In genomic region chr16:53502331-53503269, GRCh38 we compare ENCODE assay signal across 8 cellular contexts. TPM values are rescaled to one million over a fixed set of nuclear protein-coding genes. Genes with fewer than 3 reads are reported as not detected.
DNase-seq lines count a peak whose midpoint lies in the region; ATAC-seq, FAIRE-seq and TF ChIP-seq lines count a peak whose summit lies in the region.

TSS of gene AKTIP (minus strand) at chr16:53503209. CDS start at chr16:53500259, 2,950 bp downstream.

- no TSS peak for BruUV-seq in endothelial cell of umbilical vein (replicated peaks; lab: Mats Ljungman, UMichigan)

- dilution Hi-C loops in endothelial cell of umbilical vein (cut with MboI; ENCODE audit: extremely low pct_ligation_motif_present, low sequenced_read_pairs) = no loop called here

- H3K27me3 Mint-ChIP-seq in mesothelial cell of epicardium (ENCODE audit: low read depth) = no peaks in the 10 kb centered on the region

- TF ChIP-seq POLR2A in H54 (IDR thresholded peaks at IDR 0.05; ENCODE audit: low read depth, low read length) = peak; percentile 53; the same call in 1 of the 2 replicates
- TF ChIP-seq POLR2A in endothelial cell of umbilical vein (IDR thresholded peaks at IDR 0.05; ENCODE audit: low read depth, low read length) = no peak

- intact Hi-C loops in endothelial cell of umbilical vein (cut with micrococcal nuclease) = loop anchor here (1.0 to 10.0 kb wide), 8 partner anchors 8 to 1426 kb away; partner anchors contain the start of genes CHD9, CHD9NB, FTO and RPGRIP1L

- H3K4me1 ChIP-seq in endothelial cell of umbilical vein (ENCODE audit: control insufficient read depth, extremely low read depth, insufficient read depth, low read length) = peaks cover 29% of the 10 kb centered on the region

- H3K9me3 ChIP-seq in endothelial cell of umbilical vein (replicated peaks; ENCODE audit: control insufficient read depth, insufficient read depth, low read length) = no peaks in the 10 kb centered on the region

- H3K4me1 Mint-ChIP-seq in mesothelial cell of epicardium = peaks cover 43% of the 10 kb centered on the region

- H3K4me3 ChIP-seq in GM12865 (ENCODE audit: low read depth, low read length) = peak within 1 kb of the TSS; percentile 68
- H3K4me3 ChIP-seq in endothelial cell of umbilical vein (replicated peaks in 1 of 3; ENCODE audit: insufficient read depth in 1 of 3, low read depth in 1 of 3, low read length in 3 of 3) = peak within 1 kb of the TSS; percentile 42 to 97 (median 56)

- peaks cover 4% of the 10 kb centered on the region for H3K79me2 ChIP-seq in endothelial cell of umbilical vein (ENCODE audit: control insufficient read depth, insufficient read depth, low read length)

- TF ChIP-seq CTCF in GM12865 (IDR thresholded peaks at IDR 0.05; ENCODE audit: insufficient read depth, low read depth, low read length, missing control alignments) = no peak
- TF ChIP-seq CTCF in endothelial cell of umbilical vein (IDR thresholded peaks at IDR 0.05; ENCODE audit: extremely low read depth in 1 of 2, insufficient read depth in 1 of 2, low read depth in 1 of 2, low read length in 2 of 2) = no peak
- no peak for TF ChIP-seq CTCF in mesothelial cell of epicardium (IDR thresholded peaks at IDR 0.05; ENCODE audit: unreplicated experiment)

- H3K36me3 ChIP-seq in endothelial cell of umbilical vein (ENCODE audit: control insufficient read depth in 2 of 2, extremely low read depth in 1 of 2, insufficient read depth in 2 of 2, low read length in 2 of 2) = no peaks in the 10 kb centered on the region

- FAIRE-seq in H54 (lab: Jason Lieb, UNC) (no peak), endothelial cell of umbilical vein (lab: Jason Lieb, UNC) (no peak)

- peak within 1 kb of the TSS; percentile 78 for H3K4me2 ChIP-seq in endothelial cell of umbilical vein (ENCODE audit: insufficient read depth, low read length)

- H2AFZ ChIP-seq in endothelial cell of umbilical vein (ENCODE audit: low read depth, low read length) = peak within 1 kb of the TSS; percentile 69

- CTCF ChIA-PET in endothelial cell of umbilical vein (lab: Charles Lee) = interaction anchor here (0.6 to 2.9 kb wide), 9 partner anchors 8 to 1311 kb away, joined by 3 to 13 read pairs (median 4); no protein-coding TSS in a partner anchor

- peak within 1 kb of the TSS; percentile 70 for H3K9ac ChIP-seq in endothelial cell of umbilical vein (replicated peaks; ENCODE audit: extremely low read depth, insufficient read depth, low read length)

- H3K9me3 Mint-ChIP-seq in mesothelial cell of epicardium = no peaks in the 10 kb centered on the region

- no peaks in the 10 kb centered on the region for H4K20me1 ChIP-seq in endothelial cell of umbilical vein (replicated peaks; ENCODE audit: control insufficient read depth, extremely low read depth, insufficient read depth, low read length)

- H3K9me1 ChIP-seq in endothelial cell of umbilical vein (replicated peaks; ENCODE audit: control insufficient read depth, extremely low read depth, insufficient read depth, low read length) = no peaks in the 10 kb centered on the region

- DNase-seq in GM12865 (ENCODE audit: low read depth) (peak; percentile 37), H54 (ENCODE audit: insufficient read length, low spot score) (peak; percentile 34), LoVo (ENCODE audit: low spot score) (peak; percentile 60), endothelial cell of umbilical vein (ENCODE audit: low read depth, low spot score) (peak; percentile 40), mesothelial cell of epicardium (ENCODE audit: low spot score in 2 of 2, unreplicated experiment in 2 of 2) (peak; percentile 40 to 67), COLO829 (ENCODE audit: low spot score) (no peak)
- peak; percentile 54 to 61 for DNase-seq in activated CD4-positive, alpha-beta T cell treated with anti-CD3 and anti-CD28 coated beads, Interleukin-2, amount 50 U/mL, for 24 hours (ENCODE audit: low read depth in 1 of 2, low spot score in 1 of 2)
- peak; percentile 72 for DNase-seq in stimulated activated naive CD8-positive, alpha-beta T cell treated with anti-CD3 and anti-CD28 coated beads, Interleukin-15, Interleukin-2, amounts not matched to agents 100 U/mL and 50 U/mL, for 24 hours

- POLR2A ChIA-PET in endothelial cell of umbilical vein (lab: Charles Lee) = interaction anchor here (1.2 kb wide), 1 partner anchor 201 kb away, joined by 3 read pairs; the partner anchor contains the start of gene FTO

- peak; percentile 16 for ATAC-seq in stimulated activated naive CD8-positive, alpha-beta T cell treated with anti-CD3 and anti-CD28 coated beads, Interleukin-15, Interleukin-2, amounts not matched to agents 100 U/mL and 50 U/mL, for 24 hours

- H3K27me3 ChIP-seq in endothelial cell of umbilical vein (ENCODE audit: control insufficient read depth in 2 of 2, insufficient read depth in 2 of 2, low read length in 2 of 2) = no peaks in the 10 kb centered on the region

- peak within 1 kb of the TSS; percentile 90 for H3K4me3 Mint-ChIP-seq in mesothelial cell of epicardium

- H3K27ac ChIP-seq in endothelial cell of umbilical vein (ENCODE audit: insufficient read depth, low read depth, low read length) = peak within 1 kb of the TSS; percentile 92

- peaks cover 9% of the 10 kb centered on the region for H3K36me3 Mint-ChIP-seq in mesothelial cell of epicardium

- H3K27ac Mint-ChIP-seq in mesothelial cell of epicardium = peak within 1 kb of the TSS; percentile 98

TF ChIP-seq in endothelial cell of umbilical vein, 7 proteins besides CTCF, POLR2A, EP300 and RAD21:
- no peak for TF ChIP-seq MYC (IDR thresholded peaks at IDR 0.05; ENCODE audit: low read depth, low read length)
- peak; percentile 12 for TF ChIP-seq POLR2AphosphoS5 (IDR thresholded peaks at IDR 0.05; ENCODE audit: insufficient read depth, low read depth, low read length)
- no peak for TF ChIP-seq JUN (IDR thresholded peaks at IDR 0.05; ENCODE audit: borderline replicate concordance, insufficient read depth, insufficient read length, low read depth)

RNA-seq across cellular contexts. Expression of gene AKTIP, which starts in this region (rescaled TPM):
- 29.1 and 32.7 TPM in 2 replicates for total RNA-seq in endothelial cell of umbilical vein
- 22.2 and 25.1 TPM in 2 replicates for polyA plus RNA-seq in endothelial cell of umbilical vein
- 28.2 TPM in 2 replicates for polyA plus RNA-seq in endothelial cell of umbilical vein (2011; cell fraction: cytosol; rRNA removed)
- 48.9 and 50.9 TPM in 2 replicates for polyA plus RNA-seq in endothelial cell of umbilical vein (2011; cell fraction: nucleus; rRNA removed)
- polyA plus RNA-seq in endothelial cell of umbilical vein (2012) = 32.0 and 40.1 TPM in 2 replicates
- polyA minus RNA-seq in endothelial cell of umbilical vein = 31.6 and 34.5 TPM in 2 replicates
- polyA minus RNA-seq in endothelial cell of umbilical vein (2011; cell fraction: cytosol; rRNA and poly(A)+ RNA removed) = 10.1 TPM
- 16.4 and 22.7 TPM in 2 replicates for polyA minus RNA-seq in endothelial cell of umbilical vein (2011; cell fraction: nucleus; rRNA and poly(A)+ RNA removed)
- total RNA-seq in mesothelial cell of epicardium = 41.1 to 43.7 TPM (median 42.0 TPM) in 3 replicates
